Comparison of ENCODE assay signal across 17 cellular contexts in genomic region chr2:50431958-50432650, GRCh38.
"Had no signal": no experiment of that assay in that cellular context is flagged by ENCODE, and none has a peak within 500 bp of the region (broad histone marks: within the 10 kb centered on the region; RNA-seq: fewer than 3 reads in every experiment).

No MANE protein-coding gene starts in this region.

- H3K36me3 ChIP-seq: esophagus muscularis mucosa, gastrocnemius medialis, left ventricle myocardium inferior, lower lobe of right lung, right atrium auricular region, sigmoid colon had no signal

- H3K9me3 ChIP-seq: esophagus muscularis mucosa, gastrocnemius medialis, left ventricle myocardium inferior, lower lobe of right lung, right atrium auricular region, sigmoid colon had no signal

- H3K27ac ChIP-seq: esophagus muscularis mucosa, gastrocnemius medialis, left ventricle myocardium inferior, lower lobe of right lung, right atrium auricular region, sigmoid colon, skin epidermis had no signal

- H3K4me3 ChIP-seq: esophagus muscularis mucosa, gastrocnemius medialis, left ventricle myocardium inferior, lower lobe of right lung, right atrium auricular region, sigmoid colon, skin epidermis had no signal

- H3K4me1 ChIP-seq: esophagus muscularis mucosa, gastrocnemius medialis, left ventricle myocardium inferior, lower lobe of right lung, right atrium auricular region, sigmoid colon had no signal

- H3K9me3 Mint-ChIP-seq: naive B cell had no signal

- H3K27me3 Mint-ChIP-seq: naive B cell had no signal

- H3K27ac Mint-ChIP-seq: memory B cell, naive B cell, nephron had no signal

- DNase-seq: effector memory CD4-positive, alpha-beta T cell; gastrocnemius medialis; kidney; left cardiac atrium; left ventricle myocardium inferior; lower lobe of right lung; naive B cell; posterior cingulate gyrus; sigmoid colon; stimulated activated CD4-positive, alpha-beta T cell treated with anti-CD3 and anti-CD28 coated beads, Interleukin-12 subunit alpha, Interleukin-12 subunit beta, amount 100 ng/mL, for 4 hours; stimulated activated naive CD4-positive, alpha-beta T cell treated with Interleukin-2 at 50 U/mL for 16 hours; trophoblast cell had no signal

- H3K36me3 Mint-ChIP-seq: memory B cell, naive B cell had no signal

- H3K27me3 ChIP-seq: esophagus muscularis mucosa, gastrocnemius medialis, right atrium auricular region, sigmoid colon had no signal

- H3K4me3 Mint-ChIP-seq: memory B cell, naive B cell, nephron had no signal

- H3K4me1 Mint-ChIP-seq: memory B cell, naive B cell, nephron had no signal
